36 cellular contexts compared by ENCODE assay signal in genomic region chr18:2433366-2433765, GRCh38.
"Had no signal": no experiment of that assay in that cellular context is flagged by ENCODE, and none has a peak within 500 bp of the region (broad histone marks: within the 10 kb centered on the region; RNA-seq: fewer than 3 reads in every experiment).

No MANE protein-coding gene starts in this region.

- H3K4me3 ChIP-seq: adrenal gland, ascending aorta, body of pancreas, breast epithelium, cardiac muscle cell had no signal

- H3K27me3 ChIP-seq: adrenal gland, ascending aorta, body of pancreas, brain microvascular endothelial cell, breast epithelium, cardiac muscle cell had no signal

- H3K27ac ChIP-seq: adrenal gland, ascending aorta, body of pancreas, brain microvascular endothelial cell, breast epithelium, cardiac muscle cell had no signal

- H3K27ac Mint-ChIP-seq: activated naive CD4-positive, alpha-beta T cell treated with anti-CD3 and anti-CD28 coated beads for 36 hours; activated naive CD4-positive, alpha-beta T cell treated with anti-CD3 and anti-CD28 coated beads, Interleukin-2, amount 10 ng/mL, durations not matched to agents 7 days and 5 days; activated naive CD4-positive, alpha-beta T cell treated with anti-CD3 and anti-CD28 coated beads, Interleukin-2, amount 50 U/mL, for 24 hours; activated naive CD4-positive, alpha-beta T cell treated with anti-CD3 and anti-CD28 coated beads, Interleukin-2, amount 50 U/mL, for 72 hours; activated naive CD8-positive, alpha-beta T cell; activated naive CD8-positive, alpha-beta T cell treated with anti-CD3 and anti-CD28 coated beads for 36 hours; activated naive CD8-positive, alpha-beta T cell treated with anti-CD3 and anti-CD28 coated beads, Interleukin-2, amount 10 ng/mL, durations not matched to agents 7 days and 5 days; activated naive CD8-positive, alpha-beta T cell treated with anti-CD3 and anti-CD28 coated beads, Interleukin-2, amount 50 U/mL, for 24 hours; activated T-cell treated with anti-CD3 and anti-CD28 coated beads, Interleukin-2, amount 50 U/mL, for 72 hours; activated T-helper 1 cell treated with anti-CD3 and anti-CD28 coated beads, Interleukin-12 subunit alpha, Interleukin-12 subunit beta, Interleukin-2, Interleukin-4 antibody, amounts not matched to agents 30 ng/mL and 10 ng/mL and 1 ng/mL, durations not matched to agents 14 hours and 24 hours and 36 hours; activated T-helper 17 cell treated with anti-CD3 and anti-CD28 coated beads, Interleukin-2, amount 50 U/mL, for 72 hours; activated T-helper 2 cell treated with anti-CD3 and anti-CD28 coated beads, Interferon-gamma antibody, Interleukin-2, Interleukin-4, amounts not matched to agents 10 μg/mL and 5 μg/mL and 100 μg/mL, durations not matched to agents 14 hours and 24 hours and 36 hours; brain had no signal

- H3K36me3 ChIP-seq: adrenal gland, ascending aorta, brain microvascular endothelial cell, breast epithelium, cardiac muscle cell had no signal

- H3K36me3 Mint-ChIP-seq: activated naive CD4-positive, alpha-beta T cell treated with anti-CD3 and anti-CD28 coated beads, Interleukin-2, amount 10 ng/mL, durations not matched to agents 7 days and 5 days; activated naive CD8-positive, alpha-beta T cell; activated naive CD8-positive, alpha-beta T cell treated with anti-CD3 and anti-CD28 coated beads, Interleukin-2, amount 10 ng/mL, durations not matched to agents 7 days and 5 days; brain had no signal

- H3K9me3 Mint-ChIP-seq: central memory CD8-positive, alpha-beta T cell had no signal

- H3K27me3 Mint-ChIP-seq: activated naive CD4-positive, alpha-beta T cell treated with anti-CD3 and anti-CD28 coated beads, Interleukin-2, amount 10 ng/mL, durations not matched to agents 7 days and 5 days; activated naive CD8-positive, alpha-beta T cell treated with anti-CD3 and anti-CD28 coated beads for 36 hours; activated T-helper 17 cell treated with anti-CD3 and anti-CD28 coated beads, Interleukin-2, amount 50 U/mL, for 72 hours; brain had no signal

- H3K4me1 Mint-ChIP-seq: activated naive CD4-positive, alpha-beta T cell treated with anti-CD3 and anti-CD28 coated beads, Interleukin-2, amount 10 ng/mL, durations not matched to agents 7 days and 5 days; activated naive CD4-positive, alpha-beta T cell treated with anti-CD3 and anti-CD28 coated beads, Interleukin-2, amount 50 U/mL, for 24 hours; activated naive CD8-positive, alpha-beta T cell treated with anti-CD3 and anti-CD28 coated beads for 36 hours; activated naive CD8-positive, alpha-beta T cell treated with anti-CD3 and anti-CD28 coated beads, Interleukin-2, amount 10 ng/mL, durations not matched to agents 7 days and 5 days; activated naive CD8-positive, alpha-beta T cell treated with anti-CD3 and anti-CD28 coated beads, Interleukin-2, amount 50 U/mL, for 24 hours; activated T-helper 17 cell treated with anti-CD3 and anti-CD28 coated beads, Interleukin-2, amount 50 U/mL, for 72 hours; brain; central memory CD8-positive, alpha-beta T cell had no signal

- ATAC-seq: activated naive CD4-positive, alpha-beta T cell treated with anti-CD3 and anti-CD28 coated beads, Interleukin-2, amount 50 U/mL, for 72 hours; activated naive CD8-positive, alpha-beta T cell treated with anti-CD3 and anti-CD28 coated beads, Interleukin-2, amount 50 U/mL, for 24 hours; activated T-cell treated with anti-CD3 and anti-CD28 coated beads, Interleukin-2, amount 50 U/mL, for 4 hours; activated T-cell treated with anti-CD3 and anti-CD28 coated beads, Interleukin-2, amount 50 U/mL, for 72 hours; activated T-helper 17 cell treated with anti-CD3 and anti-CD28 coated beads, Interleukin-2, amount 50 U/mL, for 72 hours; body of pancreas had no signal

- H3K9me3 ChIP-seq: adrenal gland, body of pancreas had no signal

- H3K4me3 Mint-ChIP-seq: activated naive CD4-positive, alpha-beta T cell treated with anti-CD3 and anti-CD28 coated beads for 36 hours; activated naive CD4-positive, alpha-beta T cell treated with anti-CD3 and anti-CD28 coated beads, Interleukin-2, amount 10 ng/mL, durations not matched to agents 7 days and 5 days; activated naive CD4-positive, alpha-beta T cell treated with anti-CD3 and anti-CD28 coated beads, Interleukin-2, amount 50 U/mL, for 24 hours; activated naive CD8-positive, alpha-beta T cell; activated naive CD8-positive, alpha-beta T cell treated with anti-CD3 and anti-CD28 coated beads for 36 hours; activated naive CD8-positive, alpha-beta T cell treated with anti-CD3 and anti-CD28 coated beads, Interleukin-2, amount 10 ng/mL, durations not matched to agents 7 days and 5 days; activated naive CD8-positive, alpha-beta T cell treated with anti-CD3 and anti-CD28 coated beads, Interleukin-2, amount 50 U/mL, for 24 hours; activated T-cell treated with anti-CD3 and anti-CD28 coated beads, Interleukin-2, amount 50 U/mL, for 4 hours; activated T-cell treated with anti-CD3 and anti-CD28 coated beads, Interleukin-2, amount 50 U/mL, for 72 hours; activated T-helper 1 cell treated with anti-CD3 and anti-CD28 coated beads, Interleukin-12 subunit alpha, Interleukin-12 subunit beta, Interleukin-2, Interleukin-4 antibody, amounts not matched to agents 30 ng/mL and 10 ng/mL and 1 ng/mL, durations not matched to agents 14 hours and 24 hours and 36 hours; activated T-helper 17 cell treated with anti-CD3 and anti-CD28 coated beads, Interleukin-2, amount 50 U/mL, for 72 hours; brain; central memory CD8-positive, alpha-beta T cell had no signal

- H3K4me1 ChIP-seq: adrenal gland, ascending aorta, body of pancreas, breast epithelium had no signal

- DNase-seq: activated effector memory CD4-positive, alpha-beta T cell treated with anti-CD3 and anti-CD28 coated beads, Interleukin-2, amount 50 U/mL, for 16 hours; activated effector memory CD4-positive, alpha-beta T cell treated with Interleukin-2 at 50 U/mL for 16 hours; activated gamma-delta T cell; activated gamma-delta T cell treated with Interleukin-2 at 50 U/mL for 16 hours; activated naive CD4-positive, alpha-beta T cell; activated naive CD4-positive, alpha-beta T cell treated with anti-CD3 and anti-CD28 coated beads for 36 hours; activated naive CD4-positive, alpha-beta T cell treated with anti-CD3 and anti-CD28 coated beads, Interleukin-2, amount 10 ng/mL, durations not matched to agents 7 days and 5 days; activated naive CD4-positive, alpha-beta T cell treated with anti-CD3 and anti-CD28 coated beads, Interleukin-2, amount 50 U/mL, for 16 hours; activated naive CD4-positive, alpha-beta T cell treated with Interleukin-2 at 50 U/mL for 16 hours; activated naive CD8-positive, alpha-beta T cell treated with anti-CD3 and anti-CD28 coated beads for 36 hours; activated naive CD8-positive, alpha-beta T cell treated with anti-CD3 and anti-CD28 coated beads, Interleukin-2, amount 10 ng/mL, durations not matched to agents 7 days and 5 days; activated naive CD8-positive, alpha-beta T cell treated with anti-CD3 and anti-CD28 coated beads, Interleukin-2, amount 50 U/mL, for 24 hours; activated T-cell treated with anti-CD3 and anti-CD28 coated beads, Interleukin-2, amount 50 U/mL, for 4 hours; activated T-cell treated with anti-CD3 and anti-CD28 coated beads, Interleukin-2, amount 50 U/mL, for 48 hours; activated T-cell treated with anti-CD3 and anti-CD28 coated beads, Interleukin-2, amount 50 U/mL, for 72 hours; adrenal gland; amniotic stem cell; amygdala; anterior cingulate cortex; aorta; body of pancreas; brain microvascular endothelial cell; caudate nucleus; central memory CD4-positive, alpha-beta T cell; cerebellar nuclear complex had no signal
